In the genomic region with DNA sequence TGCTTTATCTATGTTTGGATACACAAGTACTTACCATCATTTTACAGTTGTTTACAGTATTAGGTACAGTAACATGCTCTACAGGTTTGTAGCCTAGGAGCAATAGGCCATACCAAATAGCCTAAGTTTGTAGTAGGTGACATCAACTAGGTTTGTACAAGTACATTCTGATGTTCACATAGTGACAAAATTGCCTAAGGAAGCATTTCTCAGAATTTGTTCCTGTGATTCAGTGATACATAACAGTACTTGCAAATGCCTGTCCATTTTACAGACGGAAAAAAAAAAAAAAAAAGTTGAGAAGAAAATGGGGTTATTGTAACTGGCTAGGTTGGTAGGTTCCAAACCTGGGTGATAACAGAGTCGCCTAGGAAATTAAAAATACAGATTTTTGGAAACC, we compare ENCODE assay signal across 3 cellular contexts.
TF ChIP-seq lines count a peak whose summit lies in the region.

No MANE protein-coding gene starts in this region.

TF ChIP-seq in HepG2, 621 proteins besides CTCF, POLR2A, EP300 and RAD21 (continues in another document):
- TF ChIP-seq FOXP1 (IDR thresholded peaks at IDR 0.05): no peak
- TF ChIP-seq FOXP1 (CRISPR knock-in tag; IDR thresholded peaks at IDR 0.05): no peak
- TF ChIP-seq, protein P1, sequence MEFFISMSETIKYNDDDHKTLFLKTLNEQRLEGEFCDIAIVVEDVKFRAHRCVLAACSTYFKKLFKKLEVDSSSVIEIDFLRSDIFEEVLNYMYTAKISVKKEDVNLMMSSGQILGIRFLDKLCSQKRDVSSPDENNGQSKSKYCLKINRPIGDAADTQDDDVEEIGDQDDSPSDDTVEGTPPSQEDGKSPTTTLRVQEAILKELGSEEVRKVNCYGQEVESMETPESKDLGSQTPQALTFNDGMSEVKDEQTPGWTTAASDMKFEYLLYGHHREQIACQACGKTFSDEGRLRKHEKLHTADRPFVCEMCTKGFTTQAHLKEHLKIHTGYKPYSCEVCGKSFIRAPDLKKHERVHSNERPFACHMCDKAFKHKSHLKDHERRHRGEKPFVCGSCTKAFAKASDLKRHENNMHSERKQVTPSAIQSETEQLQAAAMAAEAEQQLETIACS (CRISPR knock-in tag; IDR thresholded peaks at IDR 0.05): no peak
- 0 out of 2 replicates have a peak, but pooled peaks have one; percentile 36 for TF ChIP-seq POLR2AphosphoS2 (IDR thresholded peaks at IDR 0.05; ENCODE audit: low read depth, low read length)
- no peak for TF ChIP-seq ZNF720 (CRISPR knock-in tag; IDR thresholded peaks at IDR 0.05)
- TF ChIP-seq, protein P2, sequence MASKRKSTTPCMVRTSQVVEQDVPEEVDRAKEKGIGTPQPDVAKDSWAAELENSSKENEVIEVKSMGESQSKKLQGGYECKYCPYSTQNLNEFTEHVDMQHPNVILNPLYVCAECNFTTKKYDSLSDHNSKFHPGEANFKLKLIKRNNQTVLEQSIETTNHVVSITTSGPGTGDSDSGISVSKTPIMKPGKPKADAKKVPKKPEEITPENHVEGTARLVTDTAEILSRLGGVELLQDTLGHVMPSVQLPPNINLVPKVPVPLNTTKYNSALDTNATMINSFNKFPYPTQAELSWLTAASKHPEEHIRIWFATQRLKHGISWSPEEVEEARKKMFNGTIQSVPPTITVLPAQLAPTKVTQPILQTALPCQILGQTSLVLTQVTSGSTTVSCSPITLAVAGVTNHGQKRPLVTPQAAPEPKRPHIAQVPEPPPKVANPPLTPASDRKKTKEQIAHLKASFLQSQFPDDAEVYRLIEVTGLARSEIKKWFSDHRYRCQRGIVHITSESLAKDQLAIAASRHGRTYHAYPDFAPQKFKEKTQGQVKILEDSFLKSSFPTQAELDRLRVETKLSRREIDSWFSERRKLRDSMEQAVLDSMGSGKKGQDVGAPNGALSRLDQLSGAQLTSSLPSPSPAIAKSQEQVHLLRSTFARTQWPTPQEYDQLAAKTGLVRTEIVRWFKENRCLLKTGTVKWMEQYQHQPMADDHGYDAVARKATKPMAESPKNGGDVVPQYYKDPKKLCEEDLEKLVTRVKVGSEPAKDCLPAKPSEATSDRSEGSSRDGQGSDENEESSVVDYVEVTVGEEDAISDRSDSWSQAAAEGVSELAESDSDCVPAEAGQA (IDR thresholded peaks at IDR 0.05; ENCODE audit: low read depth): no peak
- TF ChIP-seq, protein P2 (CRISPR knock-in tag; IDR thresholded peaks at IDR 0.05; ENCODE audit: borderline replicate concordance): no peak

TF ChIP-seq in K562, 482 proteins besides CTCF, POLR2A, EP300 and RAD21:
- TF ChIP-seq ZNF212 (CRISPR knock-in tag; IDR thresholded peaks at IDR 0.05) (no peak), HDAC6 (IDR thresholded peaks at IDR 0.05; ENCODE audit: low read depth, low read length) (no peak)
- TF ChIP-seq, protein P3, sequence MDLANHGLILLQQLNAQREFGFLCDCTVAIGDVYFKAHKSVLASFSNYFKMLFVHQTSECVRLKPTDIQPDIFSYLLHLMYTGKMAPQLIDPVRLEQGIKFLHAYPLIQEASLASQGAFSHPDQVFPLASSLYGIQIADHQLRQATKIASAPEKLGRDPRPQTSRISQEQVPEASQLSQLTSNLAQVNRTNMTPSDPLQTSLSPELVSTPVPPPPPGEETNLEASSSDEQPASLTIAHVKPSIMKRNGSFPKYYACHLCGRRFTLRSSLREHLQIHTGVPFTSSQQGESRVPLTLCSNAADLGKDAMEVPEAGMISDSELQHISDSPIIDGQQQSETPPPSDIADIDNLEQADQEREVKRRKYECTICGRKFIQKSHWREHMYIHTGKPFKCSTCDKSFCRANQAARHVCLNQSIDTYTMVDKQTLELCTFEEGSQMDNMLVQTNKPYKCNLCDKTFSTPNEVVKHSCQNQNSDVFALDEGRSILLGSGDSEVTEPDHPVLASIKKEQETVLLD (IDR thresholded peaks at IDR 0.05): no peak
- TF ChIP-seq, protein P4, sequence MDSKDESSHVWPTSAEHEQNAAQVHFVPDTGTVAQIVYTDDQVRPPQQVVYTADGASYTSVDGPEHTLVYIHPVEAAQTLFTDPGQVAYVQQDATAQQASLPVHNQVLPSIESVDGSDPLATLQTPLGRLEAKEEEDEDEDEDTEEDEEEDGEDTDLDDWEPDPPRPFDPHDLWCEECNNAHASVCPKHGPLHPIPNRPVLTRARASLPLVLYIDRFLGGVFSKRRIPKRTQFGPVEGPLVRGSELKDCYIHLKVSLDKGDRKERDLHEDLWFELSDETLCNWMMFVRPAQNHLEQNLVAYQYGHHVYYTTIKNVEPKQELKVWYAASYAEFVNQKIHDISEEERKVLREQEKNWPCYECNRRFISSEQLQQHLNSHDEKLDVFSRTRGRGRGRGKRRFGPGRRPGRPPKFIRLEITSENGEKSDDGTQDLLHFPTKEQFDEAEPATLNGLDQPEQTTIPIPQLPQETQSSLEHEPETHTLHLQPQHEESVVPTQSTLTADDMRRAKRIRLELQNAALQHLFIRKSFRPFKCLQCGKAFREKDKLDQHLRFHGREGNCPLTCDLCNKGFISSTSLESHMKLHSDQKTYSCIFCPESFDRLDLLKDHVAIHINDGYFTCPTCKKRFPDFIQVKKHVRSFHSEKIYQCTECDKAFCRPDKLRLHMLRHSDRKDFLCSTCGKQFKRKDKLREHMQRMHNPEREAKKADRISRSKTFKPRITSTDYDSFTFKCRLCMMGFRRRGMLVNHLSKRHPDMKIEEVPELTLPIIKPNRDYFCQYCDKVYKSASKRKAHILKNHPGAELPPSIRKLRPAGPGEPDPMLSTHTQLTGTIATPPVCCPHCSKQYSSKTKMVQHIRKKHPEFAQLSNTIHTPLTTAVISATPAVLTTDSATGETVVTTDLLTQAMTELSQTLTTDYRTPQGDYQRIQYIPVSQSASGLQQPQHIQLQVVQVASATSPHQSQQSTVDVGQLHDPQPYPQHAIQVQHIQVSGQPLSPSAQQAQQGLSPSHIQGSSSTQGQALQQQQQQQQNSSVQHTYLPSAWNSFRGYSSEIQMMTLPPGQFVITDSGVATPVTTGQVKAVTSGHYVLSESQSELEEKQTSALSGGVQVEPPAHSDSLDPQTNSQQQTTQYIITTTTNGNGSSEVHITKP (IDR thresholded peaks at IDR 0.05; ENCODE audit: partially characterized antibody): peak; percentile 55

TF ChIP-seq in SK-N-SH, 30 proteins besides CTCF, POLR2A, EP300 and RAD21:
- no peak for TF ChIP-seq RXRA (IDR thresholded peaks at IDR 0.05; ENCODE audit: borderline replicate concordance, low read depth)
- TF ChIP-seq, protein P5, sequence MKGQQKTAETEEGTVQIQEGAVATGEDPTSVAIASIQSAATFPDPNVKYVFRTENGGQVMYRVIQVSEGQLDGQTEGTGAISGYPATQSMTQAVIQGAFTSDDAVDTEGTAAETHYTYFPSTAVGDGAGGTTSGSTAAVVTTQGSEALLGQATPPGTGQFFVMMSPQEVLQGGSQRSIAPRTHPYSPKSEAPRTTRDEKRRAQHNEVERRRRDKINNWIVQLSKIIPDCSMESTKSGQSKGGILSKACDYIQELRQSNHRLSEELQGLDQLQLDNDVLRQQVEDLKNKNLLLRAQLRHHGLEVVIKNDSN (IDR thresholded peaks at IDR 0.05; ENCODE audit: borderline replicate concordance, low read depth): no peak
- TF ChIP-seq, protein P6, sequence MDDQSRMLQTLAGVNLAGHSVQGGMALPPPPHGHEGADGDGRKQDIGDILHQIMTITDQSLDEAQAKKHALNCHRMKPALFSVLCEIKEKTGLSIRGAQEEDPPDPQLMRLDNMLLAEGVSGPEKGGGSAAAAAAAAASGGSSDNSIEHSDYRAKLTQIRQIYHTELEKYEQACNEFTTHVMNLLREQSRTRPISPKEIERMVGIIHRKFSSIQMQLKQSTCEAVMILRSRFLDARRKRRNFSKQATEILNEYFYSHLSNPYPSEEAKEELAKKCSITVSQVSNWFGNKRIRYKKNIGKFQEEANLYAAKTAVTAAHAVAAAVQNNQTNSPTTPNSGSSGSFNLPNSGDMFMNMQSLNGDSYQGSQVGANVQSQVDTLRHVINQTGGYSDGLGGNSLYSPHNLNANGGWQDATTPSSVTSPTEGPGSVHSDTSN (IDR thresholded peaks at IDR 0.05): no peak
- no peak for TF ChIP-seq GATA2 (CRISPR knock-in tag; IDR thresholded peaks at IDR 0.05)
- TF ChIP-seq, protein P7, sequence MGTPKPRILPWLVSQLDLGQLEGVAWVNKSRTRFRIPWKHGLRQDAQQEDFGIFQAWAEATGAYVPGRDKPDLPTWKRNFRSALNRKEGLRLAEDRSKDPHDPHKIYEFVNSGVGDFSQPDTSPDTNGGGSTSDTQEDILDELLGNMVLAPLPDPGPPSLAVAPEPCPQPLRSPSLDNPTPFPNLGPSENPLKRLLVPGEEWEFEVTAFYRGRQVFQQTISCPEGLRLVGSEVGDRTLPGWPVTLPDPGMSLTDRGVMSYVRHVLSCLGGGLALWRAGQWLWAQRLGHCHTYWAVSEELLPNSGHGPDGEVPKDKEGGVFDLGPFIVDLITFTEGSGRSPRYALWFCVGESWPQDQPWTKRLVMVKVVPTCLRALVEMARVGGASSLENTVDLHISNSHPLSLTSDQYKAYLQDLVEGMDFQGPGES (IDR thresholded peaks at IDR 0.05; ENCODE audit: low read depth, low read length): no peak
- TF ChIP-seq, protein P8, sequence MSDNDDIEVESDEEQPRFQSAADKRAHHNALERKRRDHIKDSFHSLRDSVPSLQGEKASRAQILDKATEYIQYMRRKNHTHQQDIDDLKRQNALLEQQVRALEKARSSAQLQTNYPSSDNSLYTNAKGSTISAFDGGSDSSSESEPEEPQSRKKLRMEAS (IDR thresholded peaks at IDR 0.05; ENCODE audit: low read depth): no peak
- no peak for TF ChIP-seq JUND (IDR thresholded peaks at IDR 0.05)
- no peak for TF ChIP-seq TAF1 (IDR thresholded peaks at IDR 0.05; ENCODE audit: borderline replicate concordance, low read depth, low read length)
- TF ChIP-seq FOSL2 (IDR thresholded peaks at IDR 0.05; ENCODE audit: borderline replicate concordance, low read depth): no peak
- TF ChIP-seq, protein P9, sequence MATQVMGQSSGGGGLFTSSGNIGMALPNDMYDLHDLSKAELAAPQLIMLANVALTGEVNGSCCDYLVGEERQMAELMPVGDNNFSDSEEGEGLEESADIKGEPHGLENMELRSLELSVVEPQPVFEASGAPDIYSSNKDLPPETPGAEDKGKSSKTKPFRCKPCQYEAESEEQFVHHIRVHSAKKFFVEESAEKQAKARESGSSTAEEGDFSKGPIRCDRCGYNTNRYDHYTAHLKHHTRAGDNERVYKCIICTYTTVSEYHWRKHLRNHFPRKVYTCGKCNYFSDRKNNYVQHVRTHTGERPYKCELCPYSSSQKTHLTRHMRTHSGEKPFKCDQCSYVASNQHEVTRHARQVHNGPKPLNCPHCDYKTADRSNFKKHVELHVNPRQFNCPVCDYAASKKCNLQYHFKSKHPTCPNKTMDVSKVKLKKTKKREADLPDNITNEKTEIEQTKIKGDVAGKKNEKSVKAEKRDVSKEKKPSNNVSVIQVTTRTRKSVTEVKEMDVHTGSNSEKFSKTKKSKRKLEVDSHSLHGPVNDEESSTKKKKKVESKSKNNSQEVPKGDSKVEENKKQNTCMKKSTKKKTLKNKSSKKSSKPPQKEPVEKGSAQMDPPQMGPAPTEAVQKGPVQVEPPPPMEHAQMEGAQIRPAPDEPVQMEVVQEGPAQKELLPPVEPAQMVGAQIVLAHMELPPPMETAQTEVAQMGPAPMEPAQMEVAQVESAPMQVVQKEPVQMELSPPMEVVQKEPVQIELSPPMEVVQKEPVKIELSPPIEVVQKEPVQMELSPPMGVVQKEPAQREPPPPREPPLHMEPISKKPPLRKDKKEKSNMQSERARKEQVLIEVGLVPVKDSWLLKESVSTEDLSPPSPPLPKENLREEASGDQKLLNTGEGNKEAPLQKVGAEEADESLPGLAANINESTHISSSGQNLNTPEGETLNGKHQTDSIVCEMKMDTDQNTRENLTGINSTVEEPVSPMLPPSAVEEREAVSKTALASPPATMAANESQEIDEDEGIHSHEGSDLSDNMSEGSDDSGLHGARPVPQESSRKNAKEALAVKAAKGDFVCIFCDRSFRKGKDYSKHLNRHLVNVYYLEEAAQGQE (IDR thresholded peaks at IDR 0.05; ENCODE audit: low read depth, low read length): no peak
- TF ChIP-seq FOXM1 (IDR thresholded peaks at IDR 0.05; ENCODE audit: low read depth): no peak
- TF ChIP-seq GABPA (IDR thresholded peaks at IDR 0.05; ENCODE audit: low read depth): no peak
- no peak for TF ChIP-seq RCOR1 (IDR thresholded peaks at IDR 0.05; ENCODE audit: low read length)
- no peak for TF ChIP-seq CHD2 (IDR thresholded peaks at IDR 0.05; ENCODE audit: low read length, partially characterized antibody)
- no peak for TF ChIP-seq RFX5 (IDR thresholded peaks at IDR 0.05; ENCODE audit: low read length)
- no peak for TF ChIP-seq TCF12 (IDR thresholded peaks at IDR 0.05)
- TF ChIP-seq YY1 (IDR thresholded peaks at IDR 0.05; ENCODE audit: low read depth): no peak
- no peak for TF ChIP-seq SIN3A (IDR thresholded peaks at IDR 0.05; ENCODE audit: borderline replicate concordance, low read depth, low read length)
- TF ChIP-seq MEF2A (IDR thresholded peaks at IDR 0.05; ENCODE audit: borderline replicate concordance, low read depth): no peak
